Comparison of ENCODE assay signal across 12 cellular contexts in the genomic region with DNA sequence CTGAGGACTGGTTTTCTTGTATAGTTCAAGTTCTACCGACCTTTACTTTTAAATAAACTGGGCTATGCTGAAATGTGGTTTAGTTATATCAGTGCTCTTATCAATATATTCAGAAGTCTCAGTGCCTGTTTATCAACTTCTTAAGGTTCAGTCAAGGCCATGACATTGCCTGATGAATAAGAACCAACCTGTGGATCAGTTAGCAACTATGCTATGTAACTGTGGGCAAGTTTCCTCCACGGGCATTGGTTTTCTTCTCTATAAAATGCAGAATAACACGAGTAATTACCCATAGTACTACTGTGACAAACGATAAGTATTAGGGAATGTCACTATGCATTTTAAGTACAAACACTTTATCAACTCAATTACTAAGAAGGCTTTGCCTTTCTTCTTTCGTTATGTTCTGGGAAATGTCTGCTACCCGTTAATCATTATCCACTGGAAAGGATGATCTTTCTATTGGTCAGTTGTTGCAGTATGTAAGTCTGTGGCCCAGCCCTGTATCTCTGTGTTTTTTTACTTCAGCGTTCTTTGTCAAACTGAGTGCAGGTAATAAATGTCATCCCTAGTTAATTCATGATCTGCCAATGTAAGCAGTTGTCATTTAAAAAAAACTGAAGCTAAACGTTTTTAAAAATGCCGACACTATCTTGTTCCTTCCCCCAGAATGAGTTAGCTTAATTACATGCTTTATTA.
"Had no signal": no experiment of that assay in that cellular context is flagged by ENCODE, and none has a peak within 500 bp of the region (broad histone marks: within the 10 kb centered on the region; RNA-seq: fewer than 3 reads in every experiment).

No MANE protein-coding gene starts in this region.

- H3K27ac ChIP-seq: adrenal gland, tibial nerve had no signal

- H3K27ac Mint-ChIP-seq: activated CD4-positive, alpha-beta T cell treated with anti-CD3 and anti-CD28 coated beads, Interleukin-2, amount 10 ng/mL, durations not matched to agents 24 days and 14 days; effector memory CD8-positive, alpha-beta T cell; T-helper 1 cell treated with Interleukin-12 subunit alpha and Interleukin-12 subunit beta and Interleukin-4 antibody, amounts not matched to agents 30 μg/mL and 1 μg/mL, for 36 hours; WTC11 had no signal

- H3K9me3 Mint-ChIP-seq: T-helper 1 cell treated with Interleukin-12 subunit alpha and Interleukin-12 subunit beta and Interleukin-4 antibody, amounts not matched to agents 30 μg/mL and 1 μg/mL, for 36 hours had no signal

- H3K27me3 Mint-ChIP-seq: activated CD4-positive, alpha-beta T cell treated with anti-CD3 and anti-CD28 coated beads, Interleukin-2, amount 10 ng/mL, durations not matched to agents 24 days and 14 days; central memory CD8-positive, alpha-beta T cell; effector memory CD8-positive, alpha-beta T cell had no signal

- H3K4me1 ChIP-seq: adrenal gland, tibial nerve had no signal

- H3K9me3 ChIP-seq: adrenal gland, SK-N-SH, tibial nerve had no signal

- ATAC-seq: effector memory CD8-positive, alpha-beta T cell; left cardiac atrium; WTC11 had no signal

- DNase-seq: activated CD4-positive, alpha-beta T cell treated with anti-CD3 and anti-CD28 coated beads, Interleukin-2, amount 10 ng/mL, durations not matched to agents 24 days and 14 days; activated naive CD4-positive, alpha-beta T cell treated with anti-CD3 and anti-CD28 coated beads, Interleukin-2, amount 50 U/mL, for 16 hours; adrenal gland; effector memory CD8-positive, alpha-beta T cell; erythroblast; left cardiac atrium; retina; SK-N-SH had no signal

- H3K4me1 Mint-ChIP-seq: activated CD4-positive, alpha-beta T cell treated with anti-CD3 and anti-CD28 coated beads, Interleukin-2, amount 10 ng/mL, durations not matched to agents 24 days and 14 days; central memory CD8-positive, alpha-beta T cell had no signal

- H3K4me3 ChIP-seq: adrenal gland, tibial nerve had no signal

- H3K36me3 ChIP-seq: adrenal gland, tibial nerve had no signal

- H3K27me3 ChIP-seq: adrenal gland, tibial nerve had no signal

- H3K4me3 Mint-ChIP-seq: activated CD4-positive, alpha-beta T cell treated with anti-CD3 and anti-CD28 coated beads, Interleukin-2, amount 10 ng/mL, durations not matched to agents 24 days and 14 days; central memory CD8-positive, alpha-beta T cell; effector memory CD8-positive, alpha-beta T cell; T-helper 1 cell treated with Interleukin-12 subunit alpha and Interleukin-12 subunit beta and Interleukin-4 antibody, amounts not matched to agents 30 μg/mL and 1 μg/mL, for 36 hours; WTC11 had no signal
